Comparison of ENCODE assay signal across 8 cellular contexts in genomic region chr11:36288442-36289225, GRCh38. TPM values are rescaled to one million over a fixed set of nuclear protein-coding genes. Genes with fewer than 3 reads are reported as not detected.
DNase-seq lines count a peak whose midpoint lies in the region; ATAC-seq and TF ChIP-seq lines count a peak whose summit lies in the region.

No MANE protein-coding gene starts in this region.

- no peaks in the 10 kb centered on the region for H3K27me3 ChIP-seq in SK-N-SH (ENCODE audit: insufficient read depth)
- no peaks in the 10 kb centered on the region for H3K27me3 ChIP-seq in psoas muscle (ENCODE audit: insufficient read depth in 3 of 3, low read length in 2 of 3)

- H3K9me3 ChIP-seq in SK-N-SH: no peaks in the 10 kb centered on the region
- H3K9me3 ChIP-seq in psoas muscle: no peaks in the 10 kb centered on the region

- peaks cover 36% of the 10 kb centered on the region for H3K79me2 ChIP-seq in SK-N-SH (ENCODE audit: insufficient read depth)

- peak overlapping the region; percentile 92 for H2AFZ ChIP-seq in SK-N-SH (ENCODE audit: low read depth)

- H3F3A ChIP-seq in SK-N-SH (replicated peaks; ENCODE audit: insufficient read depth): no peaks in the 10 kb centered on the region

- peak overlapping the region; percentile 64; the same call in 1 of the 2 replicates for H3K9ac ChIP-seq in SK-N-SH

- no peaks in the 10 kb centered on the region for H3K9me2 ChIP-seq in SK-N-SH

- no peak for TF ChIP-seq RAD21 in SK-N-SH (IDR thresholded peaks at IDR 0.05; ENCODE audit: low read length)

- 23% methylated on average over 31 of the region's 31 CpGs for WGBS in SK-N-SH (ENCODE audit: low lambda C conversion rate)
- WGBS in psoas muscle, 3 donors: 27 to 34% (median 31%) methylated on average over 31 of the region's 31 CpGs

- no peak for TF ChIP-seq CTCF in SK-N-SH (IDR thresholded peaks at IDR 0.05)
- no peak for TF ChIP-seq CTCF in fibroblast of mammary gland (conservative IDR thresholded peaks at IDR 0.05; ENCODE audit: control insufficient read depth, insufficient read depth, low read depth, low read length)
- no peak for TF ChIP-seq CTCF in psoas muscle (IDR thresholded peaks at IDR 0.05)

- TF ChIP-seq EP300 in SK-N-SH (IDR thresholded peaks at IDR 0.05; ENCODE audit: borderline replicate concordance in 1 of 2, low read depth in 1 of 2, low read length in 1 of 2): no peak

- peaks cover 3 to 13% of the 10 kb centered on the region in 2 experiments; a peak in 3 of 4 replicates for H3K4me1 ChIP-seq in SK-N-SH (ENCODE audit: control insufficient read depth in 1 of 2, insufficient read depth in 2 of 2, low read depth in 1 of 2, low read length in 1 of 2)
- peaks cover 18% of the 10 kb centered on the region for H3K4me1 ChIP-seq in psoas muscle

- peak overlapping the region in 1 of 2 experiments; percentile 32; a peak in 1 of 4 replicates for H3K27ac ChIP-seq in SK-N-SH (ENCODE audit: low read depth in 2 of 2, low read length in 1 of 2)
- peak overlapping the region; percentile 31 for H3K27ac ChIP-seq in psoas muscle

- no peaks in the 10 kb centered on the region for H4K20me1 ChIP-seq in SK-N-SH (ENCODE audit: insufficient read depth)

- POLR2A ChIA-PET in SK-N-SH (lab: Yijun Ruan, JAX): no interaction called here

- DNase-seq in NCI-H748 (lab: John Stamatoyannopoulos, UW; ENCODE audit: unreplicated experiment) (peak; percentile 35), NCI-H748 treated with DMSO at 0.1 percent for 48 hours (lab: John Stamatoyannopoulos, UW) (no peak), SK-N-SH (peak; percentile 21), fibroblast of mammary gland (ENCODE audit: low read depth) (no peak), psoas muscle (no peak), GM19240 (ENCODE audit: insufficient read length, low spot score) (no peak), activated gamma-delta T cell treated with Interleukin-2 at 50 U/mL for 16 hours (no peak)

- ATAC-seq in psoas muscle: peak in 2 of 4 donors; percentile 12 to 43
- no peak for ATAC-seq in HG02759 (IDR thresholded peaks at IDR 0.05; ENCODE audit: unreplicated experiment)

- CTCF ChIA-PET in SK-N-SH (lab: Yijun Ruan, JAX): interaction anchor here (0.6 to 8.9 kb wide), 6 partner anchors 11 to 522 kb away, joined by 3 to 109 read pairs (median 4); no protein-coding TSS in a partner anchor

- peak overlapping the region; percentile 88 for H3K4me2 ChIP-seq in SK-N-SH

- intact Hi-C loops in psoas muscle (cut with DNase I): no loop called here

- H3K4me3 ChIP-seq in SK-N-SH (ENCODE audit: low read depth in 2 of 2, low read length in 1 of 2): peak overlapping the region; percentile 66 to 89
- peak overlapping the region; percentile 99 for H3K4me3 ChIP-seq in fibroblast of mammary gland (ENCODE audit: control insufficient read depth, low read depth, low read length)
- peak overlapping the region; percentile 68 for H3K4me3 ChIP-seq in psoas muscle

- H3K36me3 ChIP-seq in SK-N-SH (replicated peaks in 1 of 2; ENCODE audit: control insufficient read depth in 1 of 2, insufficient read depth in 2 of 2, low read length in 1 of 2) (no peaks in the 10 kb centered on the region), psoas muscle (ENCODE audit: insufficient read depth in 1 of 2, low read depth in 1 of 2) (no peaks in the 10 kb centered on the region)

TF ChIP-seq in SK-N-SH, 30 proteins besides CTCF, POLR2A, EP300 and RAD21:
- TF ChIP-seq RCOR1 (IDR thresholded peaks at IDR 0.05; ENCODE audit: low read length) (no peak), SIN3A (IDR thresholded peaks at IDR 0.05; ENCODE audit: borderline replicate concordance, low read depth, low read length) (no peak), YY1 (IDR thresholded peaks at IDR 0.05; ENCODE audit: low read depth) (no peak), USF1 (IDR thresholded peaks at IDR 0.05; ENCODE audit: borderline replicate concordance, low read depth) (no peak), REST (IDR thresholded peaks at IDR 0.05; ENCODE audit: low read depth, low read length) (no peak), IRF3 (IDR thresholded peaks at IDR 0.05; ENCODE audit: low read depth, low read length) (no peak), CHD2 (IDR thresholded peaks at IDR 0.05; ENCODE audit: low read length, partially characterized antibody) (no peak), MXI1 (IDR thresholded peaks at IDR 0.05; ENCODE audit: low read depth, low read length) (no peak), NFIC (IDR thresholded peaks at IDR 0.05; ENCODE audit: borderline replicate concordance) (no peak), TAF1 (IDR thresholded peaks at IDR 0.05; ENCODE audit: borderline replicate concordance, low read depth, low read length) (no peak), SMC3 (IDR thresholded peaks at IDR 0.05; ENCODE audit: low read depth, low read length) (no peak), MEF2A (IDR thresholded peaks at IDR 0.05; ENCODE audit: borderline replicate concordance, low read depth) (no peak)

RNA-seq across cellular contexts. Expression of gene COMMD9, which starts 0.6 kb away (rescaled TPM):
- polyA plus RNA-seq in SK-N-SH (2012; rRNA removed) (44.2 and 48.2 TPM in 2 replicates), psoas muscle (10 to 100 TPM; 53.0 to 67.2 (median 54.0) TPM)
- 33.6 and 40.0 TPM in 2 replicates for polyA plus RNA-seq in SK-N-SH (2012; cell fraction: cytosol; rRNA removed)
- polyA plus RNA-seq in SK-N-SH (2012; cell fraction: nucleus; rRNA removed): 50.2 and 59.4 TPM in 2 replicates
- 10 to 100 TPM; 52.1 to 79.6 (median 71.8) TPM for total RNA-seq in psoas muscle

RNA-seq across cellular contexts. Expression of gene PRR5L, which starts 7.5 kb away (rescaled TPM):
- polyA plus RNA-seq in SK-N-SH (2012; rRNA removed) (0.29 and 0.46 TPM in 2 replicates), psoas muscle (1 to 10 TPM in 1 of 3 donors, under 1 TPM in 2; 0.39 to 1.4 (median 0.82) TPM)
- polyA plus RNA-seq in SK-N-SH (2012; cell fraction: cytosol; rRNA removed): 0.24 and 0.26 TPM in 2 replicates
- 1.0 and 2.1 TPM in 2 replicates for polyA plus RNA-seq in SK-N-SH (2012; cell fraction: nucleus; rRNA removed)
- total RNA-seq in psoas muscle: 1 to 10 TPM in 2 of 4 donors, under 1 TPM in 2; 0.66 to 2.5 (median 1.4) TPM

Comparison
In these comparisons a context has a peak if more than half of its experiments do, and no peak if none do; other contexts are left out.
1. DNase-seq: peak in NCI-H748 (single experiment) and SK-N-SH (single experiment); none in NCI-H748 treated with DMSO at 0.1 percent for 48 hours (single experiment), fibroblast of mammary gland (single experiment), psoas muscle (0 of 2), GM19240 (single experiment) and activated gamma-delta T cell treated with Interleukin-2 at 50 U/mL for 16 hours (single experiment).
2. Peak in every context shown above with its lines, with median percentiles within 50 percentile points of each other: H3K4me3 ChIP-seq.